In the genomic region with DNA sequence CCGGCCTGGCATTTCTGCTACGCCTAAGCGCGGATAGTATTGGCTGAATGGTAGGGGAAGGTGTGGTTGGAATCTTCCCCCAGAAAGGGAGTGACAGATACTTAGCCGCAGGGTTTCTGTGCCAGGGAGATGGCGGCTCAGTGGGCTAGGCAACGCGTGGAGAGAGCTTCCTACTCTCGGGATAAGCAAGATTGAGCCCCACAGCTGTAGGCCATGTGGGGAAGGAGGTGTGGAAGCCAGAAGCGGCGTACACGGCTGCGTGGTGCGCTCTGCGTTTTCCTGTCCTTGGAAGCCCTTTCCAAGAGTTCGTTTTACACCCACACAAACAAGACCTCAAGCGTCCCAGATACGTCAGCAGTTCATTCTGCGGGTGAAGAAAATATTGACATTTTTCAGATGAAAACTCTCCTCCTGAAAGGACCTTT, we compare ENCODE assay signal across 1 cellular context.
TF ChIP-seq lines count a peak whose summit lies in the region.

No MANE protein-coding gene starts in this region.

TF ChIP-seq in HepG2, 621 proteins besides CTCF, POLR2A, EP300 and RAD21 (continued from another document):
- TF ChIP-seq, protein P1, sequence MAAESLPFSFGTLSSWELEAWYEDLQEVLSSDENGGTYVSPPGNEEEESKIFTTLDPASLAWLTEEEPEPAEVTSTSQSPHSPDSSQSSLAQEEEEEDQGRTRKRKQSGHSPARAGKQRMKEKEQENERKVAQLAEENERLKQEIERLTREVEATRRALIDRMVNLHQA (CRISPR knock-in tag; IDR thresholded peaks at IDR 0.05): no peak
- TF ChIP-seq, protein P2, sequence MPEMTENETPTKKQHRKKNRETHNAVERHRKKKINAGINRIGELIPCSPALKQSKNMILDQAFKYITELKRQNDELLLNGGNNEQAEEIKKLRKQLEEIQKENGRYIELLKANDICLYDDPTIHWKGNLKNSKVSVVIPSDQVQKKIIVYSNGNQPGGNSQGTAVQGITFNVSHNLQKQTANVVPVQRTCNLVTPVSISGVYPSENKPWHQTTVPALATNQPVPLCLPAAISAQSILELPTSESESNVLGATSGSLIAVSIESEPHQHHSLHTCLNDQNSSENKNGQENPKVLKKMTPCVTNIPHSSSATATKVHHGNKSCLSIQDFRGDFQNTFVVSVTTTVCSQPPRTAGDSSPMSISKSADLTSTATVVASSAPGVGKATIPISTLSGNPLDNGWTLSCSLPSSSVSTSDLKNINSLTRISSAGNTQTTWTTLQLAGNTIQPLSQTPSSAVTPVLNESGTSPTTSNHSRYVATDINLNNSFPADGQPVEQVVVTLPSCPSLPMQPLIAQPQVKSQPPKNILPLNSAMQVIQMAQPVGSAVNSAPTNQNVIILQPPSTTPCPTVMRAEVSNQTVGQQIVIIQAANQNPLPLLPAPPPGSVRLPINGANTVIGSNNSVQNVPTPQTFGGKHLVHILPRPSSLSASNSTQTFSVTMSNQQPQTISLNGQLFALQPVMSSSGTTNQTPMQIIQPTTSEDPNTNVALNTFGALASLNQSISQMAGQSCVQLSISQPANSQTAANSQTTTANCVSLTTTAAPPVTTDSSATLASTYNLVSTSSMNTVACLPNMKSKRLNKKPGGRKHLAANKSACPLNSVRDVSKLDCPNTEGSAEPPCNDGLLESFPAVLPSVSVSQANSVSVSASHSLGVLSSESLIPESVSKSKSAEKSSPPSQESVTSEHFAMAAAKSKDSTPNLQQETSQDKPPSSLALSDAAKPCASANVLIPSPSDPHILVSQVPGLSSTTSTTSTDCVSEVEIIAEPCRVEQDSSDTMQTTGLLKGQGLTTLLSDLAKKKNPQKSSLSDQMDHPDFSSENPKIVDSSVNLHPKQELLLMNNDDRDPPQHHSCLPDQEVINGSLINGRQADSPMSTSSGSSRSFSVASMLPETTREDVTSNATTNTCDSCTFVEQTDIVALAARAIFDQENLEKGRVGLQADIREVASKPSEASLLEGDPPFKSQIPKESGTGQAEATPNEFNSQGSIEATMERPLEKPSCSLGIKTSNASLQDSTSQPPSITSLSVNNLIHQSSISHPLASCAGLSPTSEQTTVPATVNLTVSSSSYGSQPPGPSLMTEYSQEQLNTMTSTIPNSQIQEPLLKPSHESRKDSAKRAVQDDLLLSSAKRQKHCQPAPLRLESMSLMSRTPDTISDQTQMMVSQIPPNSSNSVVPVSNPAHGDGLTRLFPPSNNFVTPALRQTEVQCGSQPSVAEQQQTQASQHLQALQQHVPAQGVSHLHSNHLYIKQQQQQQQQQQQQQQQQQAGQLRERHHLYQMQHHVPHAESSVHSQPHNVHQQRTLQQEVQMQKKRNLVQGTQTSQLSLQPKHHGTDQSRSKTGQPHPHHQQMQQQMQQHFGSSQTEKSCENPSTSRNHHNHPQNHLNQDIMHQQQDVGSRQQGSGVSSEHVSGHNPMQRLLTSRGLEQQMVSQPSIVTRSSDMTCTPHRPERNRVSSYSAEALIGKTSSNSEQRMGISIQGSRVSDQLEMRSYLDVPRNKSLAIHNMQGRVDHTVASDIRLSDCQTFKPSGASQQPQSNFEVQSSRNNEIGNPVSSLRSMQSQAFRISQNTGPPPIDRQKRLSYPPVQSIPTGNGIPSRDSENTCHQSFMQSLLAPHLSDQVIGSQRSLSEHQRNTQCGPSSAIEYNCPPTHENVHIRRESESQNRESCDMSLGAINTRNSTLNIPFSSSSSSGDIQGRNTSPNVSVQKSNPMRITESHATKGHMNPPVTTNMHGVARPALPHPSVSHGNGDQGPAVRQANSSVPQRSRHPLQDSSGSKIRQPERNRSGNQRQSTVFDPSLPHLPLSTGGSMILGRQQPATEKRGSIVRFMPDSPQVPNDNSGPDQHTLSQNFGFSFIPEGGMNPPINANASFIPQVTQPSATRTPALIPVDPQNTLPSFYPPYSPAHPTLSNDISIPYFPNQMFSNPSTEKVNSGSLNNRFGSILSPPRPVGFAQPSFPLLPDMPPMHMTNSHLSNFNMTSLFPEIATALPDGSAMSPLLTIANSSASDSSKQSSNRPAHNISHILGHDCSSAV (CRISPR knock-in tag; IDR thresholded peaks at IDR 0.05; ENCODE audit: borderline replicate concordance): no peak
